ENCODE assay signal across 9 cellular contexts in the genomic region with DNA sequence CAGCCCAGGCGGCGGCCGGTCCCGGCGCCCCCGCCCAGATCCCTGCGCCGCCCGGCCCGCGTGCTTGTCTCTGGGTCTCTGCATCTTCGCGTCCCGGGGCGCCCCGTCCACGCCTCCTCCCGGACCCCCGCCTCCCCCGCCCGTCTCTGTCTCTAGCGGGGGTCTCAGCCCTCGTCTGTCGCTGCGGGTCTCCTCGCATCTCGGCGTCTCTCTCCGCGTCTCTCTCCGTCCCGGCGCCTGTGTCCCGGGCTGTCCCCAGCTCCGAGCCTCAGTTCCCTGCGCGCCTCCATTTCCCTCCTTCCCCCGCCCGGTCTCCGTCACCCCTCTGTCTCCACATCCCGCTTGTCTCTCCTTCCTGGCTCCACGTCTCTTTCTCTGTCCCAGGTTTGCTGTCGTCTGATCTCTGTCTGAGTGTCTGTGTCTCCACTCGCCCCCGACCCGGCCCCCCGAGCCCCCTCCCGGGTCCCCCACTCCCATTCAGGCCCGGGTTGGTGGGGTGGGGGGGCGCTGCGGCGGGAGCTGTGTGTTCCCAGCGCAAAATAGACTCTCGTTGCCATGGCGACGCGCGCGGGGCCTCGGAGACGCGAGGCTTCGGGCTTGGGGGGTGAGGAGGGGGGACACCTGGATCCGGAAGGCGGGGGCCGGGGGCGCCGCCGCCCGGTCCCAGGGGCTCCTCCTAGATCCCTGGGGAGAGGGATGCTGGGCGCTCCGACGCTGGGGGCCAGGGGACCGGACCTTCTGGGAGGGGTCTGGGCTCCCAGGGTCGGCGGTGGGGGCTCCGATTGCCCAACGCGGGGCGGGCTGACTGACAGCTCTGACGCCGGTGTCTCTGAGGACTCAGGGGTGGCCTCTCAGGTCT. TPM values are rescaled to one million over a fixed set of nuclear protein-coding genes. Genes with fewer than 3 reads are reported as not detected.
A peak's percentile ranks its signal among the peaks of the same experiment; 100 is the strongest.
DNase-seq lines count a peak whose midpoint lies in the region; ATAC-seq and TF ChIP-seq lines count a peak whose summit lies in the region.
"Had no signal": no experiment of that assay in that cellular context is flagged by ENCODE, and none has a peak within 500 bp of the region (broad histone marks: within the 10 kb centered on the region; RNA-seq: fewer than 3 reads in every experiment).

No MANE protein-coding gene starts in this region.

- TF ChIP-seq CTCF in mucosa of descending colon (IDR thresholded peaks at IDR 0.05) (no peak), colonic mucosa (IDR thresholded peaks at IDR 0.05) (no peak)

- H3K36me3 ChIP-seq in mucosa of descending colon (ENCODE audit: low read depth) (no peaks in the 10 kb centered on the region), colonic mucosa (no peaks in the 10 kb centered on the region)

- peaks cover 22% of the 10 kb centered on the region for H3K27me3 ChIP-seq in colonic mucosa

- H3K27ac ChIP-seq in colonic mucosa: no peak overlapping the region

- no peaks in the 10 kb centered on the region for H3K9me3 ChIP-seq in mucosa of descending colon
- H3K9me3 ChIP-seq in colonic mucosa: no peaks in the 10 kb centered on the region

- H3K4me1 ChIP-seq in mucosa of descending colon (ENCODE audit: low read depth) (peaks cover 9% of the 10 kb centered on the region), colonic mucosa (no peaks in the 10 kb centered on the region)

- DNase-seq in T-helper 2 cell treated with Interferon-gamma antibody and Interleukin-4, amounts not matched to agents 5 μg/mL and 100 μg/mL, for 36 hours (ENCODE audit: low spot score): no peak
- DNase-seq in T-helper 2 cell (no peak), T-helper 22 cell (ENCODE audit: low read depth) (peak; percentile 20), hypothalamus (lab: John Stamatoyannopoulos, UW) (peak in 33 of 51 donors; percentile 6 to 80 (median 50)), mucosa of descending colon (no peak), colonic mucosa (no peak), SIG-M5 (lab: John Stamatoyannopoulos, UW) (no peak)
- DNase-seq in stimulated activated naive CD8-positive, alpha-beta T cell treated with anti-CD3 and anti-CD28 coated beads, Interleukin-15, amount 100 ng/mL, for 72 hours: no peak

- peaks cover 3% of the 10 kb centered on the region for H3K36me3 Mint-ChIP-seq in T-helper 2 cell treated with Interferon-gamma antibody and Interleukin-4, amounts not matched to agents 5 μg/mL and 100 μg/mL, for 36 hours (ENCODE audit: low read depth)

- H3K4me3 Mint-ChIP-seq in T-helper 2 cell treated with Interferon-gamma antibody and Interleukin-4, amounts not matched to agents 5 μg/mL and 100 μg/mL, for 36 hours: no peak overlapping the region
- peak overlapping the region; percentile 59 to 74 for H3K4me3 Mint-ChIP-seq in stimulated activated naive CD8-positive, alpha-beta T cell treated with anti-CD3 and anti-CD28 coated beads, Interleukin-15, amount 100 ng/mL, for 72 hours

- H3K9ac ChIP-seq in colonic mucosa (ENCODE audit: low read depth in 2 of 2, low read length in 2 of 2): peak overlapping the region in 1 of 2 donors; percentile 12

- no peak overlapping the region for H3K4me3 ChIP-seq in mucosa of descending colon
- H3K4me3 ChIP-seq in colonic mucosa: no peak overlapping the region

- H3K9me3 Mint-ChIP-seq in T-helper 2 cell treated with Interferon-gamma antibody and Interleukin-4, amounts not matched to agents 5 μg/mL and 100 μg/mL, for 36 hours: no peaks in the 10 kb centered on the region
- no peaks in the 10 kb centered on the region for H3K9me3 Mint-ChIP-seq in stimulated activated naive CD8-positive, alpha-beta T cell treated with anti-CD3 and anti-CD28 coated beads, Interleukin-15, amount 100 ng/mL, for 72 hours

- peaks cover 24% of the 10 kb centered on the region for H3K27me3 Mint-ChIP-seq in T-helper 2 cell treated with Interferon-gamma antibody and Interleukin-4, amounts not matched to agents 5 μg/mL and 100 μg/mL, for 36 hours (ENCODE audit: low read depth)
- H3K27me3 Mint-ChIP-seq in stimulated activated naive CD8-positive, alpha-beta T cell treated with anti-CD3 and anti-CD28 coated beads, Interleukin-15, amount 100 ng/mL, for 72 hours: no peaks in the 10 kb centered on the region

- intact Hi-C loops in mucosa of descending colon (cut with DNase I, micrococcal nuclease): no loop called here
- intact Hi-C loops in colonic mucosa (cut with DNase I): no loop called here

- ATAC-seq in stimulated activated naive CD8-positive, alpha-beta T cell treated with anti-CD3 and anti-CD28 coated beads, Interleukin-15, amount 100 ng/mL, for 72 hours: peak; percentile 18
- no peak for ATAC-seq in mucosa of descending colon

- peak overlapping the region; percentile 45 for H3K27ac Mint-ChIP-seq in T-helper 2 cell treated with Interferon-gamma antibody and Interleukin-4, amounts not matched to agents 5 μg/mL and 100 μg/mL, for 36 hours
- no peak overlapping the region for H3K27ac Mint-ChIP-seq in stimulated activated naive CD8-positive, alpha-beta T cell treated with anti-CD3 and anti-CD28 coated beads, Interleukin-15, amount 100 ng/mL, for 72 hours

- peaks cover 4% of the 10 kb centered on the region for H3K4me1 Mint-ChIP-seq in T-helper 2 cell treated with Interferon-gamma antibody and Interleukin-4, amounts not matched to agents 5 μg/mL and 100 μg/mL, for 36 hours (ENCODE audit: low read depth)
- H3K4me1 Mint-ChIP-seq in stimulated activated naive CD8-positive, alpha-beta T cell treated with anti-CD3 and anti-CD28 coated beads, Interleukin-15, amount 100 ng/mL, for 72 hours: peaks cover 27% of the 10 kb centered on the region

RNA-seq across cellular contexts. Expression of gene SHISA7, which starts 8.7 kb away (rescaled TPM):
- total RNA-seq in mucosa of descending colon (under 1 TPM in 1 of 3 donors, not detected in 2; 0.35 TPM), colonic mucosa (not detected)
- total RNA-seq: renal cortical epithelial cell had no signal

RNA-seq across cellular contexts. Expression of gene ISOC2, which starts 9.7 kb away (rescaled TPM):
- total RNA-seq in mucosa of descending colon: 10 to 100 TPM; 65.8 to 88.4 (median 86.9) TPM
- total RNA-seq in colonic mucosa: 100 to 1,000 TPM in 1 of 2 donors, 10 to 100 TPM in 1; 89.8 to 132 TPM

RNA-seq across cellular contexts. Expression of gene C19orf85, which starts 12.8 kb away (rescaled TPM):
- total RNA-seq in mucosa of descending colon (not detected), colonic mucosa (not detected)
- total RNA-seq: renal cortical epithelial cell had no signal

RNA-seq across cellular contexts. Expression of gene ZNF628, which starts 24.7 kb away (rescaled TPM):
- total RNA-seq in mucosa of descending colon (10 to 100 TPM in 1 of 3 donors, 1 to 10 TPM in 2; 6.8 to 11.1 (median 7.9) TPM), colonic mucosa (1 to 10 TPM; 8.6 to 8.9 TPM)

RNA-seq across cellular contexts. Expression of gene NAT14, which starts 33.2 kb away (rescaled TPM):
- total RNA-seq in mucosa of descending colon (10 to 100 TPM in 1 of 3 donors, 1 to 10 TPM in 2; 3.9 to 21.7 (median 5.5) TPM), colonic mucosa (1 to 10 TPM; 4.9 to 7.7 TPM)

Comparison
In these comparisons a context has a peak if more than half of its experiments do, and no peak if none do; other contexts are left out.
1. DNase-seq: peak in T-helper 22 cell (single experiment) and hypothalamus (33 of 51); none in T-helper 2 cell treated with Interferon-gamma antibody and Interleukin-4, amounts not matched to agents 5 μg/mL and 100 μg/mL, for 36 hours (single experiment), T-helper 2 cell (0 of 5), stimulated activated naive CD8-positive, alpha-beta T cell treated with anti-CD3 and anti-CD28 coated beads, Interleukin-15, amount 100 ng/mL, for 72 hours (0 of 2), mucosa of descending colon (0 of 3), colonic mucosa (single experiment) and SIG-M5 (single experiment).